In the genomic region with DNA sequence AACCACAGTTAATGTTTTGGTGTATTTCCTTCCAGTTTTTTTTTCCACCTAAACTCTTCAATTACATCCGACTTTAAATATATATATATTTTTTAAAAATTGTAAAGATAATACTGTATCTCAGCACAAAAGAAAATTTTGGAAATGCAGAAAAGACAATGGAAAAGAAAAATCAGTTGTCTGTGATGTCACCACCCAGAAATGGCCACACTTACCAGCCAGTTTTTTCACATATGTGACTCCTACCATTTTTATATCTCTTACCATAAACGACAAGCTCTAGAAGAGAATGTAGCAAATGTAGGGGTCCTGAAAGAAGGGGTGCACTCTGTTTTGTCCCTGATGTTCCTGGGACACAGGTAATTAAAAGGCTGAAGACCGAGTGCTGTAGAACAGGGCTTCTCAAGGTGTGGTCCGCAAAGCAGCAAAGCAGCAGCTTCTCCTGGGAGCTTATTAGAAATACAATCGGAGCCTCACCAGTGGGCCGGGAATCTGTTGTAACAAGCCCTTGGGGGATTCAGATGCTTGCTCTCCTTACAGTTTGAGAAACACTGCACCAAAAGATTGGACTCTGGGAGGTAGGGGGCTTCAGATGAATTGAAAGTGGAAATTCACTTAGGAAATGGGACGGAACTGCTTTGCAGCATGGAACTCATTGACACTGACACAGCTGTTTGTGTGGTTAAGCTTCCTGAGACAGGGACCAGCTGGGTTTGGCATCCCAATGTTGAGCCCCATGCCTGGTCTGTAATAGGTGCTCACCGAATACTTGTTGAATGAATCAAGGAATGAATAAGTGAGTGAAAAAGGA, we compare ENCODE assay signal across 15 cellular contexts. TPM values are rescaled to one million over a fixed set of nuclear protein-coding genes. Genes with fewer than 3 reads are reported as not detected.
A peak's percentile ranks its signal among the peaks of the same experiment; 100 is the strongest.
DNase-seq lines count a peak whose midpoint lies in the region; ATAC-seq and TF ChIP-seq lines count a peak whose summit lies in the region.
"Had no signal": no experiment of that assay in that cellular context is flagged by ENCODE, and none has a peak within 500 bp of the region (broad histone marks: within the 10 kb centered on the region; RNA-seq: fewer than 3 reads in every experiment).

No MANE protein-coding gene starts in this region.

- peaks cover 3% of the 10 kb centered on the region for H3K36me3 ChIP-seq in iPS-18a (ENCODE audit: control insufficient read depth, low read depth, low read length)
- no peaks in the 10 kb centered on the region for H3K36me3 ChIP-seq in stomach
- no peaks in the 10 kb centered on the region for H3K36me3 ChIP-seq in WERI-Rb-1
- H3K36me3 ChIP-seq: pancreas had no signal

- no peak for TF ChIP-seq CTCF in astrocyte of the spinal cord (IDR thresholded peaks at IDR 0.05; ENCODE audit: low read depth, low read length)
- TF ChIP-seq CTCF in stomach (IDR thresholded peaks at IDR 0.05) = no peak
- TF ChIP-seq CTCF in WERI-Rb-1 (IDR thresholded peaks at IDR 0.05; ENCODE audit: low read depth, low read length) = no peak

- no peak for ATAC-seq in HG03025 (IDR thresholded peaks at IDR 0.05; ENCODE audit: low FRiP score, unreplicated experiment)

- H3K4me3 ChIP-seq in astrocyte of the spinal cord (ENCODE audit: low read depth, low read length) (no peak overlapping the region), iPS-18a (ENCODE audit: low read length) (peak overlapping the region; percentile 22), stomach (no peak overlapping the region), WERI-Rb-1 (ENCODE audit: low read depth, low read length) (no peak overlapping the region)
- H3K4me3 ChIP-seq: pancreas had no signal

- H3K27ac ChIP-seq in iPS-18a (ENCODE audit: low read length) (peak overlapping the region; percentile 21), stomach (peak overlapping the region in 2 of 5 donors; percentile 47 to 61), WERI-Rb-1 (no peak overlapping the region)
- H3K27ac ChIP-seq: pancreas had no signal

- WGBS in stomach, 5 donors = 61 to 78% (median 73%) methylated on average over 8 of the region's 8 CpGs

- H3K4me1 ChIP-seq in iPS-18a (ENCODE audit: control insufficient read depth, low read depth, low read length) (peaks cover 12% of the 10 kb centered on the region), stomach (no peaks in the 10 kb centered on the region)
- H3K4me1 ChIP-seq: pancreas had no signal

- intact Hi-C loops in stomach (cut with DNase I; ENCODE audit: low total_unique reads) = no loop called here

- no peak overlapping the region for H3K9ac ChIP-seq in iPS-18a (ENCODE audit: low read length)

- DNase-seq in AG08396 (ENCODE audit: low spot score) = peak; percentile 78
- DNase-seq in HS-27A (ENCODE audit: low read depth) = peak; percentile 74
- DNase-seq in astrocyte of the spinal cord (ENCODE audit: low read depth, low spot score) = peak; percentile 71
- DNase-seq in stomach = no peak
- no peak for DNase-seq in WERI-Rb-1
- no peak for DNase-seq in DMS153 (lab: John Stamatoyannopoulos, UW)
- DNase-seq: activated CD4-positive, alpha-beta T cell treated with anti-CD3 and anti-CD28 coated beads, Interleukin-2, amount 10 ng/mL, durations not matched to agents 7 days and 5 days; caudate nucleus; NCI-H1105 treated with DMSO at 0.1 percent for 48 hours; NCI-H526; pancreas; stimulated activated naive CD4-positive, alpha-beta T cell treated with Interleukin-2 at 50 U/mL for 16 hours had no signal

- H3K9me3 ChIP-seq in iPS-18a (ENCODE audit: control insufficient read depth, low read depth, low read length) (no peaks in the 10 kb centered on the region), stomach (no peaks in the 10 kb centered on the region), WERI-Rb-1 (ENCODE audit: severe bottlenecking) (no peaks in the 10 kb centered on the region)
- H3K9me3 ChIP-seq: pancreas had no signal

- TF ChIP-seq POLR2A in stomach (IDR thresholded peaks at IDR 0.05) = no peak

- H3K27me3 ChIP-seq in iPS-18a (ENCODE audit: control insufficient read depth, insufficient read depth, low read length) (no peaks in the 10 kb centered on the region), stomach (peaks cover 0 to 39% (median 0%) of the 10 kb centered on the region in 3 donors), WERI-Rb-1 (ENCODE audit: insufficient read depth, low read depth, severe bottlenecking) (no peaks in the 10 kb centered on the region)
- H3K27me3 ChIP-seq: pancreas had no signal

- in situ Hi-C loops in astrocyte of the spinal cord (cut with HindIII; ENCODE audit: low sequenced_read_pairs) = no loop called here

- TF ChIP-seq EP300 in stomach (IDR thresholded peaks at IDR 0.05) = no peak

RNA-seq across cellular contexts. Expression of gene ALPL, which starts 44.1 kb away (rescaled TPM):
- total RNA-seq in stomach = 10 to 100 TPM in 1 of 5 donors, 1 to 10 TPM in 2, not detected in 2; 2.9 to 12.0 (median 3.5) TPM
- 10 to 100 TPM in 2 of 3 donors, 1 to 10 TPM in 1; 2.9 to 11.3 (median 10.5) TPM for polyA plus RNA-seq in stomach
- total RNA-seq: activated CD4-positive, alpha-beta T cell treated with anti-CD3 and anti-CD28 coated beads, Interleukin-2, amount 10 ng/mL, durations not matched to agents 7 days and 5 days; activated T-helper 1 cell treated with anti-CD3 and anti-CD28 coated beads, Interleukin-12 subunit alpha, Interleukin-12 subunit beta, Interleukin-2, Interleukin-4 antibody, amounts not matched to agents 30 ng/mL and 10 ng/mL and 1 ng/mL, durations not matched to agents 14 hours and 24 hours and 36 hours had no signal

Comparison
In these comparisons a context has a peak if more than half of its experiments do, and no peak if none do; other contexts are left out.
1. DNase-seq: peak in AG08396 (single experiment), HS-27A (single experiment) and astrocyte of the spinal cord (single experiment); none in stomach (single experiment), WERI-Rb-1 (single experiment) and DMS153 (single experiment).